ENCODE assay signal across 8 cellular contexts in genomic region chr5:160119142-160119904, GRCh38. TPM values are rescaled to one million over a fixed set of nuclear protein-coding genes. Genes with fewer than 3 reads are reported as not detected.
DNase-seq lines count a peak whose midpoint lies in the region; FAIRE-seq and TF ChIP-seq lines count a peak whose summit lies in the region.

Gene PWWP2A, minus strand, starts transcription at chr5:160119450. Its CDS starts 62 bp downstream, at chr5:160119388.

- no peaks in the 10 kb centered on the region for H3K4me1 ChIP-seq in neuronal stem cell (ENCODE audit: control insufficient read depth in 2 of 2, insufficient read depth in 1 of 2, low read depth in 1 of 2, low read length in 2 of 2)

- peak within 1 kb of the TSS; percentile 91 for H2BK15ac ChIP-seq in neuronal stem cell (ENCODE audit: low read length)

- peaks cover 5% of the 10 kb centered on the region; the same call in 1 of the 2 replicates for H3K36me3 Mint-ChIP-seq in HFFc6 (ENCODE audit: low read depth)
- peaks cover 10% of the 10 kb centered on the region for H3K36me3 Mint-ChIP-seq in activated naive CD4-positive, alpha-beta T cell treated with anti-CD3 and anti-CD28 coated beads, Interleukin-2, amount 10 ng/mL, durations not matched to agents 7 days and 5 days

- H3K14ac ChIP-seq in neuronal stem cell (ENCODE audit: low read length), result peak within 1 kb of the TSS; percentile 50

- DNase-seq in GM06990 (ENCODE audit: extremely low read depth, insufficient read length), result peak; percentile 94
- peak; percentile 100 for DNase-seq in HFFc6
- DNase-seq in NB4 (ENCODE audit: low read depth), result peak; percentile 100
- DNase-seq in SK-N-MC (ENCODE audit: low read depth, low spot score), result peak; percentile 100
- peak; percentile 98 for DNase-seq in activated naive CD4-positive, alpha-beta T cell treated with anti-CD3 and anti-CD28 coated beads, Interleukin-2, amount 10 ng/mL, durations not matched to agents 7 days and 5 days
- peak; percentile 92 to 96 for DNase-seq in frontal cortex (ENCODE audit: low spot score in 2 of 2)
- peak; percentile 100 for DNase-seq in neuronal stem cell (ENCODE audit: low spot score)

- peak within 1 kb of the TSS; percentile 93 for H3K4me3 Mint-ChIP-seq in HFFc6
- H3K4me3 Mint-ChIP-seq in activated naive CD4-positive, alpha-beta T cell treated with anti-CD3 and anti-CD28 coated beads, Interleukin-2, amount 10 ng/mL, durations not matched to agents 7 days and 5 days, result peak within 1 kb of the TSS; percentile 88

- peak within 1 kb of the TSS; percentile 36 for H2BK12ac ChIP-seq in neuronal stem cell (ENCODE audit: low read length)

- CTCF ChIA-PET in activated naive CD4-positive, alpha-beta T cell treated with anti-CD3 and anti-CD28 coated beads, Interleukin-2, amount 10 ng/mL, durations not matched to agents 7 days and 5 days (lab: Charles Lee), result no interaction called here

- H4K91ac ChIP-seq in neuronal stem cell (ENCODE audit: low read depth, low read length, poor library complexity), result no peak within 1 kb of the TSS

- peak; percentile 88 for TF ChIP-seq POLR2A in NB4 (IDR thresholded peaks at IDR 0.05; ENCODE audit: extremely low read depth, insufficient read length)

- H3K27ac Mint-ChIP-seq in HFFc6, result peak within 1 kb of the TSS; percentile 86
- H3K27ac Mint-ChIP-seq in activated naive CD4-positive, alpha-beta T cell treated with anti-CD3 and anti-CD28 coated beads, Interleukin-2, amount 10 ng/mL, durations not matched to agents 7 days and 5 days, result peak within 1 kb of the TSS; percentile 92

- H3K4me2 ChIP-seq in neuronal stem cell (ENCODE audit: insufficient read depth, low read length, poor library complexity, severe bottlenecking), result peak within 1 kb of the TSS; percentile 78

- H3K27ac ChIP-seq in SK-N-MC (peak within 1 kb of the TSS; percentile 67), neuronal stem cell (replicated peaks; ENCODE audit: low read length) (peak within 1 kb of the TSS; percentile 87)

- H3K9ac ChIP-seq in SK-N-MC (ENCODE audit: insufficient read length) (peak within 1 kb of the TSS; percentile 94), neuronal stem cell (ENCODE audit: low read depth, low read length, poor library complexity) (peak within 1 kb of the TSS; percentile 93)

- TF ChIP-seq CTCF in GM06990 (IDR thresholded peaks at IDR 0.05; ENCODE audit: insufficient read depth, low read length, poor library complexity, severe bottlenecking), result no peak
- TF ChIP-seq CTCF in HFFc6 (IDR thresholded peaks at IDR 0.05), result no peak; the same call in 1 of the 2 replicates
- no peak for TF ChIP-seq CTCF in NB4 (IDR thresholded peaks at IDR 0.05; ENCODE audit: low read depth, low read length)
- TF ChIP-seq CTCF in subcutaneous adipose tissue (IDR thresholded peaks at IDR 0.05; ENCODE audit: low read depth), result no peak

- H2AFZ ChIP-seq in neuronal stem cell (ENCODE audit: low read length), result peak within 1 kb of the TSS; percentile 90

- no peak within 1 kb of the TSS for H4K8ac ChIP-seq in neuronal stem cell (ENCODE audit: low read depth, low read length)

- H3K4me1 Mint-ChIP-seq in HFFc6 (ENCODE audit: low read depth), result peaks cover 9% of the 10 kb centered on the region
- H3K4me1 Mint-ChIP-seq in activated naive CD4-positive, alpha-beta T cell treated with anti-CD3 and anti-CD28 coated beads, Interleukin-2, amount 10 ng/mL, durations not matched to agents 7 days and 5 days, result peaks cover 20% of the 10 kb centered on the region

- peak within 1 kb of the TSS; percentile 93 for H2BK120ac ChIP-seq in neuronal stem cell (ENCODE audit: low read depth, low read length)

- peak within 1 kb of the TSS; percentile 100 for H3K18ac ChIP-seq in neuronal stem cell (ENCODE audit: low read length)

- H3K9me3 ChIP-seq in SK-N-MC (ENCODE audit: low read depth, low read length) (no peaks in the 10 kb centered on the region), neuronal stem cell (replicated peaks in 1 of 2; ENCODE audit: control insufficient read depth in 2 of 2, insufficient read depth in 1 of 2, low read depth in 1 of 2, low read length in 2 of 2) (no peaks in the 10 kb centered on the region)

- H3K36me3 ChIP-seq in GM06990 (ENCODE audit: control insufficient read depth, insufficient read depth, low read length), result no peaks in the 10 kb centered on the region; the same call in 1 of the 2 replicates
- peaks cover 9% of the 10 kb centered on the region; the same call in 1 of the 2 replicates for H3K36me3 ChIP-seq in SK-N-MC (ENCODE audit: insufficient read depth, low read length)
- H3K36me3 ChIP-seq in neuronal stem cell (replicated peaks in 1 of 2; ENCODE audit: control insufficient read depth in 2 of 2, insufficient read depth in 2 of 2, low read length in 2 of 2), result peaks cover 3 to 33% of the 10 kb centered on the region in 2 donors

- peaks cover 10% of the 10 kb centered on the region for H3K79me1 ChIP-seq in neuronal stem cell (ENCODE audit: low read depth, low read length)

- peak within 1 kb of the TSS; percentile 90 for H3K23ac ChIP-seq in neuronal stem cell (ENCODE audit: low read depth, low read length, poor library complexity)

- peak; percentile 99 for FAIRE-seq in frontal cortex (lab: Jason Lieb, UNC)

- no peaks in the 10 kb centered on the region for H3K9me3 Mint-ChIP-seq in HFFc6
- H3K9me3 Mint-ChIP-seq in activated naive CD4-positive, alpha-beta T cell treated with anti-CD3 and anti-CD28 coated beads, Interleukin-2, amount 10 ng/mL, durations not matched to agents 7 days and 5 days, result no peaks in the 10 kb centered on the region

- H3K4me3 ChIP-seq in GM06990 (replicated peaks; ENCODE audit: low read depth, low read length) (peak within 1 kb of the TSS; percentile 87), NB4 (ENCODE audit: low read depth, low read length) (peak within 1 kb of the TSS; percentile 81), SK-N-MC (peak within 1 kb of the TSS; percentile 94), neuronal stem cell (ENCODE audit: low read length in 2 of 2) (peak within 1 kb of the TSS; percentile 99 to 100)

- H3K27me3 ChIP-seq in GM06990 (replicated peaks; ENCODE audit: control insufficient read depth, insufficient read depth, low read length) (no peaks in the 10 kb centered on the region), neuronal stem cell (ENCODE audit: control insufficient read depth in 3 of 3, insufficient read depth in 3 of 3, low read depth in 1 of 3, low read length in 3 of 3) (no peaks in the 10 kb centered on the region)

- peaks cover 2% of the 10 kb centered on the region; the same call in 1 of the 2 replicates for H3K27me3 Mint-ChIP-seq in HFFc6 (ENCODE audit: insufficient read depth)
- peaks cover 13% of the 10 kb centered on the region for H3K27me3 Mint-ChIP-seq in activated naive CD4-positive, alpha-beta T cell treated with anti-CD3 and anti-CD28 coated beads, Interleukin-2, amount 10 ng/mL, durations not matched to agents 7 days and 5 days

- peak within 1 kb of the TSS; percentile 81 for H3K4ac ChIP-seq in neuronal stem cell (ENCODE audit: low read length)

- H2BK5ac ChIP-seq in neuronal stem cell (ENCODE audit: low read length), result peak within 1 kb of the TSS; percentile 98

- H2AK5ac ChIP-seq in neuronal stem cell (ENCODE audit: low read depth, low read length), result peak within 1 kb of the TSS; percentile 87

- no CpG with 5 or more reads among the region's 55 CpGs for WGBS in neuronal stem cell (ENCODE audit: extremely low coverage in 2 of 2, insufficient read length in 2 of 2, insufficient replicate concordance in 1 of 2), 2 donors

RNA-seq across cellular contexts. Expression of gene PWWP2A, which starts in this region (rescaled TPM):
- total RNA-seq in HFFc6 (2021; fragmentation: NEBNext Ultra II Directional; extraction: Animal tissue kit (Norgen Biotek cat#: 25700)), result 10 to 100 TPM; 11.3 to 12.7 (median 12.3) TPM
- total RNA-seq in frontal cortex (47.3 TPM), subcutaneous adipose tissue (10 to 100 TPM; 19.4 to 27.5 (median 21.0) TPM)
- 21.7 TPM for polyA plus RNA-seq in neuronal stem cell (2013, experiment 1 of 2)
- 25.9 TPM for polyA plus RNA-seq in neuronal stem cell (2013, experiment 2 of 2)

Comparison
In these comparisons a context has a peak if more than half of its experiments do, and no peak if none do; other contexts are left out.
1. Peak in every context shown above with its lines: DNase-seq, H3K4me3 ChIP-seq and H3K27ac ChIP-seq.